ENCODE assay signal across 10 cellular contexts in the genomic region with DNA sequence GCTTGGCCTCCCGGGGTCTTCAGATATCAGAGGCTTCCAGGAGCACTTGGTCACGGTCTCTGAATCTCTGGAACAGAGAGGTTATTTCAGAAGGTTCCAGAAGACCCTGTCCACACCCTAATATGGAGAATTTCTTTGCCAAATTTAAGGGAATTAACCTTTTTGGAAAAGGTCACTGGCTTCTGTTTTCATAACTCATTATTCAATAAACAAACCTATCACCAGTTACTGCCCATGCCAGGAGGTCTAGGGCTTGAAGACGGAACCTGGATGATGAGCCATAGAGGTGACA. TPM values are rescaled to one million over a fixed set of nuclear protein-coding genes. Genes with fewer than 3 reads are reported as not detected.
"Had no signal": no experiment of that assay in that cellular context is flagged by ENCODE, and none has a peak within 500 bp of the region (broad histone marks: within the 10 kb centered on the region; RNA-seq: fewer than 3 reads in every experiment).

No MANE protein-coding gene starts in this region.

- H3K9me3 Mint-ChIP-seq: HFFc6 had no signal

- H3K27ac Mint-ChIP-seq: HFFc6 had no signal

- FAIRE-seq: HTR-8/SVneo, K562 had no signal

- ATAC-seq: K562 had no signal

- DNase-seq: GM23248, GOT3, H7, HFFc6, IMR-90, KG1 had no signal

- H3K4me1 ChIP-seq: HAP-1 had no signal

- H3K27ac ChIP-seq: GM23248 had no signal

- H3K4me3 Mint-ChIP-seq: HFFc6 had no signal

RNA-seq across cellular contexts. Expression of a gene that starts 0.5 kb away (rescaled TPM):
- total RNA-seq: GM23248, H4, H7, HFFc6, IMR-90, K562 had no signal
- polyA plus RNA-seq: GM23248, IMR-90, K562 had no signal
